In genomic region chr3:16583551-16583950, GRCh38 we compare ENCODE assay signal across 28 cellular contexts. TPM values are rescaled to one million over a fixed set of nuclear protein-coding genes. Genes with fewer than 3 reads are reported as not detected.
"Had no signal": no experiment of that assay in that cellular context is flagged by ENCODE, and none has a peak within 500 bp of the region (broad histone marks: within the 10 kb centered on the region; RNA-seq: fewer than 3 reads in every experiment).

No MANE protein-coding gene starts in this region.

- H3K9me3 ChIP-seq: esophagus muscularis mucosa, lower lobe of right lung, stomach, thoracic aorta, transverse colon had no signal

- ATAC-seq: effector memory CD8-positive, alpha-beta T cell; gastroesophageal sphincter; left cardiac atrium; lower lobe of right lung; natural killer cell; sciatic nerve had no signal

- H3K4me3 ChIP-seq: esophagus muscularis mucosa, gastroesophageal sphincter, left ventricle myocardium inferior, lower lobe of right lung, skin epidermis, stomach, thoracic aorta, transverse colon had no signal

- H3K27me3 ChIP-seq: esophagus muscularis mucosa, gastroesophageal sphincter, stomach, transverse colon had no signal

- FAIRE-seq: kidney had no signal

- DNase-seq: effector memory CD8-positive, alpha-beta T cell; foreskin fibroblast; glutamatergic neuron; immature natural killer cell; kidney; left cardiac atrium; left ventricle myocardium inferior; lower lobe of right lung; natural killer cell; posterior cingulate gyrus; stimulated activated CD4-positive, alpha-beta T cell treated with anti-CD3 and anti-CD28 coated beads, Interleukin-12 subunit alpha, Interleukin-12 subunit beta, amount 100 ng/mL, for 4 hours; stimulated activated naive CD4-positive, alpha-beta T cell; stomach; substantia nigra; transverse colon had no signal

- H3K27ac ChIP-seq: epithelial cell of prostate, esophagus muscularis mucosa, gastroesophageal sphincter, left ventricle myocardium inferior, lower lobe of right lung, skin epidermis, stomach, thoracic aorta, transverse colon had no signal

- H3K4me1 ChIP-seq: esophagus muscularis mucosa, gastroesophageal sphincter, left ventricle myocardium inferior, lower lobe of right lung, stomach, transverse colon had no signal

- H3K36me3 ChIP-seq: esophagus muscularis mucosa, gastroesophageal sphincter, left ventricle myocardium inferior, lower lobe of right lung, stomach, thoracic aorta, transverse colon had no signal

RNA-seq across cellular contexts. Expression of gene DAZL, which starts 21.7 kb away (rescaled TPM):
- total RNA-seq: esophagus muscularis mucosa, gastroesophageal sphincter, kidney, left cardiac atrium, left ventricle myocardium inferior, lower lobe of right lung, mesothelial cell of epicardium, mucosa of gallbladder, myocyte, natural killer cell, neural crest cell, osteocyte, pulmonary artery endothelial cell, sciatic nerve, thoracic aorta, transverse colon, ureter had no signal
- polyA plus RNA-seq: immature natural killer cell had no signal
